18 cellular contexts compared by ENCODE assay signal in the genomic region with DNA sequence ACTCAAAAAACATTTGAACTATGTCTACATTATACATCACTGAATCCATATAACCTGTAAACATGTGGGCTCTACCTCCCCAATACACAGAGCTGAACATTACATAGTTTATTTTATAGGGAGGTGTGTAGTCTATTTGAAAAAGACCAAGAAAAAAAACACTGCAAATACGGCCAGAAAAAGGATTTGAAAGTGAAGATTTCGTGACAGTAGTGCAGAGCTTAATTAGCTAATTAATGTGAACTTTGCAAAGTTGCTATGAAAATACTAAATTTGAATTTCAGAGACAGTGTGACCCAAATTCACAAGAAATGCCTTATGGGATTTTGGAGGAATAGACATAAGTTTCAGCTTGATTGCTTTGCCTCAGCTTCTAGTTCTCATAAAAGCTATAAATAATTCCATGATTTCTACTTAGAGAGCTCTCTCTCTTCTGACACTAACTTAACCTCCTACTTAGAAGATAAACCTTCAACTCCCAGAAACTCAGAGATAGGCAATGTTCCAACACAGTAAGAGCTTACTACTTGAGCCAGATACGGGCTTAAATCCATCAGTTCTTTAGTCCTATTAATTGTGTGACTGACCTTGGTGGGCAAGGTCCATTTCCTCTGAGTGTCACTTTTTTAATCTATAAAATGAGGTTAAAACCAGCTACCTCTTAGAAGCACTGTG.
"Had no signal": no experiment of that assay in that cellular context is flagged by ENCODE, and none has a peak within 500 bp of the region (broad histone marks: within the 10 kb centered on the region; RNA-seq: fewer than 3 reads in every experiment).

No MANE protein-coding gene starts in this region.

- ATAC-seq: gastrocnemius medialis; heart right ventricle; naive thymus-derived CD8-positive, alpha-beta T cell; stimulated activated naive B cell treated with anti-CD40 and anti-IgM and Interleukin-4, amounts not matched to agents 10 μg/mL and 1 μg/mL and 100 μg/mL, for 72 hours had no signal

- DNase-seq: activated CD4-positive, alpha-beta T cell treated with anti-CD3 and anti-CD28 coated beads for 1 hour; activated CD4-positive, alpha-beta T cell treated with anti-CD3 and anti-CD28 coated beads, Interleukin-2, amount 50 U/mL, for 48 hours; activated naive CD4-positive, alpha-beta T cell treated with anti-CD3 and anti-CD28 coated beads, Interleukin-2, amount 10 ng/mL, durations not matched to agents 7 days and 5 days; dermis blood vessel endothelial cell; effector memory CD8-positive, alpha-beta T cell; gastrocnemius medialis; heart right ventricle; left cardiac atrium; mammary epithelial cell; naive thymus-derived CD8-positive, alpha-beta T cell; stimulated activated CD4-positive, alpha-beta T cell treated with anti-CD3 and anti-CD28 coated beads, Interleukin-2, amount 100 ng/mL, for 48 hours; stimulated activated naive B cell treated with anti-CD40 and anti-IgM and Interleukin-4, amounts not matched to agents 10 μg/mL and 1 μg/mL and 100 μg/mL, for 72 hours; tibial artery had no signal

- H3K9me3 ChIP-seq: gastrocnemius medialis, heart right ventricle, neutrophil, tibial artery, vagina had no signal

- H3K36me3 ChIP-seq: gastrocnemius medialis, heart right ventricle, neutrophil, tibial artery, vagina had no signal

- H3K4me3 ChIP-seq: gastrocnemius medialis, heart right ventricle, tibial artery, vagina had no signal

- H3K27ac ChIP-seq: epithelial cell of prostate, gastrocnemius medialis, neutrophil, parathyroid adenoma, VCaP had no signal

- H3K9ac ChIP-seq: parathyroid adenoma had no signal

- H3K27me3 ChIP-seq: gastrocnemius medialis, heart right ventricle, tibial artery, vagina had no signal

- H3K4me1 ChIP-seq: parathyroid adenoma had no signal
